Comparison of ENCODE assay signal across 21 cellular contexts in genomic region chr5:62317810-62318209, GRCh38. TPM values are rescaled to one million over a fixed set of nuclear protein-coding genes. Genes with fewer than 3 reads are reported as not detected.
DNase-seq lines count a peak whose midpoint lies in the region; ATAC-seq and TF ChIP-seq lines count a peak whose summit lies in the region.
"Had no signal": no experiment of that assay in that cellular context is flagged by ENCODE, and none has a peak within 500 bp of the region (broad histone marks: within the 10 kb centered on the region; RNA-seq: fewer than 3 reads in every experiment).

No MANE protein-coding gene starts in this region.

- H3K27me3 Mint-ChIP-seq in T-cell, result no peaks in the 10 kb centered on the region

- TF ChIP-seq POLR2A in transverse colon (IDR thresholded peaks at IDR 0.05), result no peak

- DNase-seq in SIG-M5 treated with dmso at 0.1 percent for 504 hours (lab: John Stamatoyannopoulos, UW; ENCODE audit: unreplicated experiment) (peak; percentile 13), SIG-M5 (lab: John Stamatoyannopoulos, UW) (no peak), AG10803 (ENCODE audit: low read depth) (peak; percentile 50), T-cell (no peak), fibroblast of peridontal ligament (ENCODE audit: extremely low read depth) (peak; percentile 21), NCI-H146 treated with DMSO at 0.1 percent for 48 hours (lab: John Stamatoyannopoulos, UW; ENCODE audit: unreplicated experiment) (no peak), transverse colon (no peak)
- DNase-seq: 8988T, DMS 273 treated with DMSO at 0.1 percent for 48 hours, GF-D8, HFFc6, IMR-90, Kasumi-1, NCI-H1105, NCI-H1694 treated with DMSO at 0.1 percent for 48 hours, NCI-H2107, NCI-H2227 treated with DMSO at 0.1 percent for 48 hours, NCI-H524, Right ventricle myocardium superior had no signal

- POLR2A ChIA-PET in T-cell (lab: Charles Lee), result interaction anchor here (0.7 to 1.0 kb wide), 2 partner anchors 19 to 50 kb away, joined by 3 to 4 read pairs; no protein-coding TSS in a partner anchor

- no peak for TF ChIP-seq EP300 in transverse colon (IDR thresholded peaks at IDR 0.05; ENCODE audit: low read depth)

- in situ Hi-C loops in transverse colon (cut with MboI; ENCODE audit: low pct_ligation_motif_present in 1 of 4, low pct_unique_long_range_greater_than_20kb in 1 of 4, low sequenced_read_pairs in 3 of 4), result no loop called here

- intact Hi-C loops in transverse colon (cut with DNase I; ENCODE audit: low total_unique reads), result no loop called here

- H3K27me3 ChIP-seq in transverse colon, result no peaks in the 10 kb centered on the region
- H3K27me3 ChIP-seq: BLaER1 had no signal

- TF ChIP-seq CTCF in AG10803 (conservative IDR thresholded peaks at IDR 0.05; ENCODE audit: low read length) (no peak), transverse colon (IDR thresholded peaks at IDR 0.05) (no peak)

- peak overlapping the region in 2 of 3 donors; percentile 15 to 21 for H3K4me3 Mint-ChIP-seq in T-cell
- H3K4me3 Mint-ChIP-seq: HFFc6 had no signal

- peaks cover 83 to 92% (median 84%) of the 10 kb centered on the region in 3 donors for H3K4me1 Mint-ChIP-seq in T-cell

- ATAC-seq in T-cell (replicated peaks in 1 of 4) (no peak), GM21423 (IDR thresholded peaks at IDR 0.05; ENCODE audit: unreplicated experiment) (no peak)

- H3K36me3 ChIP-seq in transverse colon, result no peaks in the 10 kb centered on the region

- no peaks in the 10 kb centered on the region for H3K9me3 ChIP-seq in transverse colon
- H3K9me3 ChIP-seq: BLaER1 had no signal

- CTCF ChIA-PET in T-cell (lab: Charles Lee), result interaction anchor here in 1 of 2 donors (0.7 kb wide), 1 partner anchor 10 kb away, joined by 3 read pairs; no protein-coding TSS in a partner anchor

- no peak overlapping the region for H3K27ac ChIP-seq in transverse colon
- H3K27ac ChIP-seq: BLaER1 had no signal

- peaks cover 12% of the 10 kb centered on the region for H3K36me3 Mint-ChIP-seq in T-cell

- H3K4me3 ChIP-seq in AG10803 (ENCODE audit: low read length), result no peak overlapping the region
- H3K4me3 ChIP-seq in transverse colon, result no peak overlapping the region
- H3K4me3 ChIP-seq: BLaER1 had no signal

- peak overlapping the region in 1 of 2 donors; percentile 44 for H3K27ac Mint-ChIP-seq in T-cell
- H3K27ac Mint-ChIP-seq: HFFc6 had no signal

- H3K4me1 ChIP-seq in transverse colon, result peaks cover 0 to 21% (median 3%) of the 10 kb centered on the region in 4 donors
- H3K4me1 ChIP-seq: BLaER1 had no signal

- 94 to 97% methylated on average over 2 to 3 of the region's 3 CpGs for WGBS in transverse colon (ENCODE audit: low coverage in 1 of 2), 2 donors

- no peaks in the 10 kb centered on the region for H3K9me3 Mint-ChIP-seq in T-cell
- H3K9me3 Mint-ChIP-seq: HFFc6 had no signal

RNA-seq across cellular contexts. Expression of gene KIF2A, which starts 11.8 kb away (rescaled TPM):
- total RNA-seq in T-cell (100 to 1,000 TPM in 4 of 5 donors, 10 to 100 TPM in 1; 99.8 to 122 (median 107) TPM), transverse colon (10 to 100 TPM; 15.3 to 61.9 (median 32.7) TPM)

Comparison
In these comparisons a context has a peak if more than half of its experiments do, and no peak if none do; other contexts are left out.
1. DNase-seq: peak in SIG-M5 treated with dmso at 0.1 percent for 504 hours (single experiment), AG10803 (single experiment) and fibroblast of peridontal ligament (single experiment); none in SIG-M5 (single experiment), T-cell (0 of 34), NCI-H146 treated with DMSO at 0.1 percent for 48 hours (single experiment) and transverse colon (single experiment).